Comparison of ENCODE assay signal across 20 cellular contexts in genomic region chr5:177609076-177610059, GRCh38. TPM values are rescaled to one million over a fixed set of nuclear protein-coding genes. Genes with fewer than 3 reads are reported as not detected.
DNase-seq lines count a peak whose midpoint lies in the region; ATAC-seq and TF ChIP-seq lines count a peak whose summit lies in the region.
"Had no signal": no experiment of that assay in that cellular context is flagged by ENCODE, and none has a peak within 500 bp of the region (broad histone marks: within the 10 kb centered on the region; RNA-seq: fewer than 3 reads in every experiment).

No MANE protein-coding gene starts in this region.

- peak overlapping the region; percentile 9 for H3K9ac ChIP-seq in adipocyte (ENCODE audit: low read length)

- H3K9me3 ChIP-seq in adipocyte (ENCODE audit: control insufficient read depth, low read length) (no peaks in the 10 kb centered on the region), transverse colon (no peaks in the 10 kb centered on the region)
- H3K9me3 ChIP-seq: BE2C, Peyer's patch had no signal

- H3K27me3 ChIP-seq in adipocyte (replicated peaks; ENCODE audit: control insufficient read depth, insufficient read depth, low read length) (no peaks in the 10 kb centered on the region), transverse colon (no peaks in the 10 kb centered on the region)
- H3K27me3 ChIP-seq: BE2C, Peyer's patch had no signal

- H3K9me3 Mint-ChIP-seq in activated CD8-positive, alpha-beta T cell treated with anti-CD3 and anti-CD28 coated beads, Interleukin-2, amount 10 ng/mL, durations not matched to agents 7 days and 5 days (ENCODE audit: insufficient read depth): no peaks in the 10 kb centered on the region
- no peaks in the 10 kb centered on the region for H3K9me3 Mint-ChIP-seq in activated CD8-positive, alpha-beta T cell treated with anti-CD3 and anti-CD28 coated beads for 36 hours
- H3K9me3 Mint-ChIP-seq: CD8-positive, alpha-beta T cell had no signal

- ATAC-seq in activated CD8-positive, alpha-beta T cell treated with anti-CD3 and anti-CD28 coated beads, Interleukin-2, amount 10 ng/mL, durations not matched to agents 7 days and 5 days: no peak
- no peak for ATAC-seq in activated CD8-positive, alpha-beta T cell treated with anti-CD3 and anti-CD28 coated beads for 36 hours
- no peak for ATAC-seq in left lobe of liver
- ATAC-seq: CD8-positive, alpha-beta T cell; HepG2; SK-N-SH treated with all-trans-retinoic acid at 6 μM for 48 hours had no signal

- intact Hi-C loops in activated CD8-positive, alpha-beta T cell treated with anti-CD3 and anti-CD28 coated beads for 36 hours (cut with micrococcal nuclease): no loop called here
- intact Hi-C loops in transverse colon (cut with DNase I; ENCODE audit: low total_unique reads): no loop called here

- H3K36me3 ChIP-seq in adipocyte (ENCODE audit: control insufficient read depth, insufficient read depth, low read length, severe bottlenecking) (peaks cover 27% of the 10 kb centered on the region), transverse colon (no peaks in the 10 kb centered on the region)
- H3K36me3 ChIP-seq: BE2C, Peyer's patch had no signal

- H3K27ac Mint-ChIP-seq in activated CD8-positive, alpha-beta T cell treated with anti-CD3 and anti-CD28 coated beads, Interleukin-2, amount 10 ng/mL, durations not matched to agents 7 days and 5 days: peak overlapping the region; percentile 33
- H3K27ac Mint-ChIP-seq in activated CD8-positive, alpha-beta T cell treated with anti-CD3 and anti-CD28 coated beads for 36 hours: no peak overlapping the region

- CTCF ChIA-PET in activated CD8-positive, alpha-beta T cell treated with anti-CD3 and anti-CD28 coated beads, Interleukin-2, amount 10 ng/mL, durations not matched to agents 7 days and 5 days (lab: Charles Lee): no interaction called here
- CTCF ChIA-PET in activated CD8-positive, alpha-beta T cell treated with anti-CD3 and anti-CD28 coated beads for 36 hours (lab: Charles Lee): no interaction called here

- H3K27ac ChIP-seq in transverse colon: no peak overlapping the region
- H3K27ac ChIP-seq: Peyer's patch had no signal

- no peak overlapping the region for H3K4me3 Mint-ChIP-seq in activated CD8-positive, alpha-beta T cell treated with anti-CD3 and anti-CD28 coated beads, Interleukin-2, amount 10 ng/mL, durations not matched to agents 7 days and 5 days
- H3K4me3 Mint-ChIP-seq in activated CD8-positive, alpha-beta T cell treated with anti-CD3 and anti-CD28 coated beads for 36 hours: no peak overlapping the region
- H3K4me3 Mint-ChIP-seq: CD8-positive, alpha-beta T cell had no signal

- H3K4me1 Mint-ChIP-seq in activated CD8-positive, alpha-beta T cell treated with anti-CD3 and anti-CD28 coated beads, Interleukin-2, amount 10 ng/mL, durations not matched to agents 7 days and 5 days (ENCODE audit: low read depth): peaks cover 4% of the 10 kb centered on the region
- peaks cover 12% of the 10 kb centered on the region for H3K4me1 Mint-ChIP-seq in activated CD8-positive, alpha-beta T cell treated with anti-CD3 and anti-CD28 coated beads for 36 hours (ENCODE audit: low read depth)

- no peak for DNase-seq in activated CD8-positive, alpha-beta T cell treated with anti-CD3 and anti-CD28 coated beads, Interleukin-2, amount 10 ng/mL, durations not matched to agents 7 days and 5 days
- DNase-seq in activated CD8-positive, alpha-beta T cell treated with anti-CD3 and anti-CD28 coated beads for 36 hours: no peak
- DNase-seq in adipocyte (ENCODE audit: low read depth) (no peak), left lobe of liver (ENCODE audit: low spot score) (peak; percentile 41), transverse colon (no peak), retina (no peak), NCI-H446 (lab: John Stamatoyannopoulos, UW) (no peak), NCI-H1436 (lab: John Stamatoyannopoulos, UW) (no peak)
- DNase-seq: 8988T; BE2C; CD8-positive, alpha-beta T cell; DMS79; NCI-H1105; NCI-H1694 treated with DMSO at 0.1 percent for 48 hours; NCI-H226; NCI-H774; SHP77 treated with DMSO at 0.1 percent for 48 hours had no signal

- TF ChIP-seq EP300 in transverse colon (IDR thresholded peaks at IDR 0.05; ENCODE audit: low read depth): no peak

- no peaks in the 10 kb centered on the region for H3K27me3 Mint-ChIP-seq in activated CD8-positive, alpha-beta T cell treated with anti-CD3 and anti-CD28 coated beads, Interleukin-2, amount 10 ng/mL, durations not matched to agents 7 days and 5 days (ENCODE audit: low read depth)
- H3K27me3 Mint-ChIP-seq in activated CD8-positive, alpha-beta T cell treated with anti-CD3 and anti-CD28 coated beads for 36 hours: no peaks in the 10 kb centered on the region

- peaks cover 2% of the 10 kb centered on the region for H3K36me3 Mint-ChIP-seq in activated CD8-positive, alpha-beta T cell treated with anti-CD3 and anti-CD28 coated beads, Interleukin-2, amount 10 ng/mL, durations not matched to agents 7 days and 5 days (ENCODE audit: low read depth)
- peaks cover 10% of the 10 kb centered on the region for H3K36me3 Mint-ChIP-seq in activated CD8-positive, alpha-beta T cell treated with anti-CD3 and anti-CD28 coated beads for 36 hours (ENCODE audit: low read depth)

- TF ChIP-seq POLR2A in transverse colon (IDR thresholded peaks at IDR 0.05): peak; percentile 10

- in situ Hi-C loops in transverse colon (cut with MboI; ENCODE audit: low pct_ligation_motif_present in 1 of 4, low pct_unique_long_range_greater_than_20kb in 1 of 4, low sequenced_read_pairs in 3 of 4): loop anchor here in 1 of 4 donors (25.0 kb wide), 1 partner anchor 453 kb away; no protein-coding TSS in a partner anchor

- whole genome bisulfite sequencing in transverse colon (ENCODE audit: low coverage in 1 of 2), 2 donors: 75% methylated on average over 19 of the region's 21 CpGs; no CpG with 5 or more reads in 1 of the 2 donors

- TF ChIP-seq CTCF in activated CD8-positive, alpha-beta T cell treated with anti-CD3 and anti-CD28 coated beads for 36 hours (IDR thresholded peaks at IDR 0.05): no peak
- TF ChIP-seq CTCF in transverse colon (IDR thresholded peaks at IDR 0.05): no peak

- POLR2A ChIA-PET in activated CD8-positive, alpha-beta T cell treated with anti-CD3 and anti-CD28 coated beads, Interleukin-2, amount 10 ng/mL, durations not matched to agents 7 days and 5 days (lab: Charles Lee): no interaction called here
- POLR2A ChIA-PET in activated CD8-positive, alpha-beta T cell treated with anti-CD3 and anti-CD28 coated beads for 36 hours (lab: Charles Lee): interaction anchor here (2.2 kb wide), 1 partner anchor 9 kb away, joined by 7 read pairs; the partner anchor contains the start of gene B4GALT7

- no peak overlapping the region for H3K4me3 ChIP-seq in adipocyte (ENCODE audit: low read length)
- no peak overlapping the region for H3K4me3 ChIP-seq in transverse colon
- H3K4me3 ChIP-seq: Peyer's patch had no signal

- peaks cover 4% of the 10 kb centered on the region for H3K4me1 ChIP-seq in adipocyte (ENCODE audit: control insufficient read depth, insufficient read depth, low read length)
- peaks cover 0 to 17% (median 15%) of the 10 kb centered on the region in 4 donors for H3K4me1 ChIP-seq in transverse colon
- H3K4me1 ChIP-seq: BE2C had no signal

RNA-seq across cellular contexts. Expression of gene B4GALT7, which starts 9.4 kb away (rescaled TPM):
- total RNA-seq in activated CD8-positive, alpha-beta T cell treated with anti-CD3 and anti-CD28 coated beads, Interleukin-2, amount 10 ng/mL, durations not matched to agents 7 days and 5 days: 10 to 100 TPM; 17.3 to 19.5 TPM
- 10 to 100 TPM; 19.3 to 21.9 TPM for total RNA-seq in activated CD8-positive, alpha-beta T cell treated with anti-CD3 and anti-CD28 coated beads for 36 hours
- 13.5 TPM for total RNA-seq in left lobe of liver
- 10 to 100 TPM; 17.9 to 38.5 (median 27.0) TPM for total RNA-seq in transverse colon

RNA-seq across cellular contexts. Expression of gene TMED9, which starts 17.4 kb away (rescaled TPM):
- 100 to 1,000 TPM; 104 to 109 TPM for total RNA-seq in activated CD8-positive, alpha-beta T cell treated with anti-CD3 and anti-CD28 coated beads, Interleukin-2, amount 10 ng/mL, durations not matched to agents 7 days and 5 days
- 100 to 1,000 TPM; 118 to 120 TPM for total RNA-seq in activated CD8-positive, alpha-beta T cell treated with anti-CD3 and anti-CD28 coated beads for 36 hours
- total RNA-seq in left lobe of liver: 135 TPM
- 10 to 100 TPM; 34.4 to 85.9 (median 70.9) TPM for total RNA-seq in transverse colon

RNA-seq across cellular contexts. Expression of gene FAM193B, which starts 55.0 kb away (rescaled TPM):
- 100 to 1,000 TPM in 1 of 2 experiments, 10 to 100 TPM in 1; 95.8 to 105 TPM for total RNA-seq in activated CD8-positive, alpha-beta T cell treated with anti-CD3 and anti-CD28 coated beads, Interleukin-2, amount 10 ng/mL, durations not matched to agents 7 days and 5 days
- total RNA-seq in activated CD8-positive, alpha-beta T cell treated with anti-CD3 and anti-CD28 coated beads for 36 hours: 10 to 100 TPM; 71.4 to 76.7 TPM
- total RNA-seq in left lobe of liver (69.0 TPM), transverse colon (100 to 1,000 TPM in 1 of 4 donors, 10 to 100 TPM in 3; 59.7 to 128 (median 63.5) TPM)
